Comparison of ENCODE assay signal across 19 cellular contexts in genomic region chr5:64108674-64109073, GRCh38. TPM values are rescaled to one million over a fixed set of nuclear protein-coding genes. Genes with fewer than 3 reads are reported as not detected.
A peak's percentile ranks its signal among the peaks of the same experiment; 100 is the strongest.
DNase-seq lines count a peak whose midpoint lies in the region; ATAC-seq, FAIRE-seq and TF ChIP-seq lines count a peak whose summit lies in the region.
"Had no signal": no experiment of that assay in that cellular context is flagged by ENCODE, and none has a peak within 500 bp of the region (broad histone marks: within the 10 kb centered on the region; RNA-seq: fewer than 3 reads in every experiment).

No MANE protein-coding gene starts in this region.

- H3K4me2 ChIP-seq in K562 (ENCODE audit: insufficient read depth, low read length), result no peak overlapping the region
- H3K4me2 ChIP-seq: A549, GM23338 had no signal

- H3K27ac ChIP-seq in K562 (ENCODE audit: extremely low read depth, low read depth, low read length) (no peak overlapping the region), foreskin keratinocyte (no peak overlapping the region)
- H3K27ac ChIP-seq: A549 had no signal

- no peaks in the 10 kb centered on the region for H3K79me2 ChIP-seq in K562 (ENCODE audit: control insufficient read depth, insufficient read depth, low read length)

- 0% methylated on average over 4 of the region's 4 CpGs for WGBS in K562 (ENCODE audit: insufficient coverage, low coverage, missing lambda C conversion rate)

- no peak for TF ChIP-seq POLR2A in K562 (conservative IDR thresholded peaks at IDR 0.05)

- H3K9me3 ChIP-seq in K562 (replicated peaks; ENCODE audit: control insufficient read depth, insufficient read depth, low read depth, low read length), result no peaks in the 10 kb centered on the region
- H3K9me3 ChIP-seq: A549 had no signal

- TF ChIP-seq CTCF in K562 (IDR thresholded peaks at IDR 0.05 in 2 of 3, conservative IDR thresholded peaks at IDR 0.05 in 1 of 3; ENCODE audit: insufficient read depth in 2 of 3, low read depth in 1 of 3, low read length in 3 of 3), result no peak
- TF ChIP-seq CTCF in foreskin keratinocyte (conservative IDR thresholded peaks at IDR 0.05), result no peak

- no peak for TF ChIP-seq RAD21 in K562 (CRISPR knock-in tag; conservative IDR thresholded peaks at IDR 0.05 in 1 of 2, IDR thresholded peaks at IDR 0.05 in 1 of 2)

- in situ Hi-C loops in K562 (cut with MboI), result no loop called here

- DNase-seq in DMS53 (lab: John Stamatoyannopoulos, UW) (peak; percentile 28), DMS53 treated with DMSO at 0.1 percent for 48 hours (lab: John Stamatoyannopoulos, UW; ENCODE audit: unreplicated experiment) (no peak), NCI-H524 (lab: John Stamatoyannopoulos, UW) (peak; percentile 79 to 89), OCI-M1 (lab: John Stamatoyannopoulos, UW) (peak; percentile 9), K562 (ENCODE audit: extremely low read depth in 1 of 4, low spot score in 3 of 4) (no peak), foreskin keratinocyte (no peak)
- DNase-seq: 8988T; C1 segment of cervical spinal cord; Calu3; CD4-positive, alpha-beta memory T cell; COR-L47; DND-41; H9 had no signal

- H2AFZ ChIP-seq in K562 (ENCODE audit: low read depth, low read length), result no peak overlapping the region
- H2AFZ ChIP-seq: GM23338 had no signal

- BruUV-seq in K562 (replicated peaks; lab: Mats Ljungman, UMichigan), result no TSS peak

- no peak overlapping the region for H3K9ac ChIP-seq in K562 (ENCODE audit: insufficient read depth in 1 of 2, low read depth in 2 of 2, low read length in 2 of 2)

- ATAC-seq in K562, result no peak
- ATAC-seq in foreskin keratinocyte, result no peak
- no peak for ATAC-seq in GM19455 (IDR thresholded peaks at IDR 0.05; ENCODE audit: unreplicated experiment)
- ATAC-seq: A549, GM23338, HCT116 had no signal

- FAIRE-seq in K562 (lab: Jason Lieb, UNC), result no peak
- FAIRE-seq: A549, G401.6, GM19239 had no signal

- TF ChIP-seq EP300 in K562 (IDR thresholded peaks at IDR 0.05; ENCODE audit: low read length), result no peak

- H3K4me1 ChIP-seq in K562 (replicated peaks in 1 of 2; ENCODE audit: control insufficient read depth in 2 of 2, insufficient read depth in 2 of 2, low read length in 2 of 2), result no peaks in the 10 kb centered on the region
- H3K4me1 ChIP-seq in foreskin keratinocyte, result no peaks in the 10 kb centered on the region
- H3K4me1 ChIP-seq: A549 had no signal

- H3K9me1 ChIP-seq in K562 (ENCODE audit: control insufficient read depth, insufficient read depth, low read length), result no peaks in the 10 kb centered on the region

- intact Hi-C loops in K562 (cut with micrococcal nuclease), result no loop called here

- POLR2A ChIA-PET in K562 (lab: Yijun Ruan, JAX), result no interaction called here

- no peak overlapping the region for H3K4me3 ChIP-seq in K562
- H3K4me3 ChIP-seq: A549, GM23338 had no signal

- no peaks in the 10 kb centered on the region for H3K36me3 ChIP-seq in K562 (ENCODE audit: control insufficient read depth, insufficient read depth, low read length)

- no peaks in the 10 kb centered on the region for H4K20me1 ChIP-seq in K562 (replicated peaks; ENCODE audit: control insufficient read depth, insufficient read depth, low read length)

- CTCF ChIA-PET in K562 (lab: Yijun Ruan, JAX; ENCODE audit: low intra/inter-chr PET ratio), result no interaction called here

- H3K27me3 ChIP-seq in K562 (ENCODE audit: control insufficient read depth in 2 of 2, insufficient read depth in 2 of 2, low read length in 2 of 2), result no peaks in the 10 kb centered on the region
- no peaks in the 10 kb centered on the region for H3K27me3 ChIP-seq in foreskin keratinocyte

TF ChIP-seq in K562, 482 proteins besides CTCF, POLR2A, EP300 and RAD21:
- TF ChIP-seq RFX1 (IDR thresholded peaks at IDR 0.05) (peak; percentile 78), TAF15 (IDR thresholded peaks at IDR 0.05; ENCODE audit: low read depth, low read length) (no peak)

RNA-seq across cellular contexts. Expression of gene RNF180, which starts 57.0 kb away (rescaled TPM):
- not detected in 2 replicates for total RNA-seq in K562 (2011; cell fraction: chromatin; rRNA removed; ENCODE audit: low replicate concordance)
- not detected in 2 replicates for total RNA-seq in K562 (2011; cell fraction: nucleolus; rRNA removed)
- total RNA-seq in K562 (2011; cell fraction: nucleoplasm; rRNA removed), result not detected in 2 replicates
- 0.05 TPM in 1 of 2 replicates, not detected in the other for total RNA-seq in K562 (2014; rRNA removed)
- not detected in 2 replicates for total RNA-seq in K562 (2014; rRNA removed; fragmentation: Illumina TruSeq; extraction: Trizol)
- not detected in 2 replicates for total RNA-seq in K562 (2015; rRNA removed; fragmentation: Illumina TruSeq; extraction: Trizol)
- not detected in 2 replicates for total RNA-seq in K562 (2021)
- not detected in 2 replicates for polyA plus RNA-seq in K562 (2011; rRNA removed)
- polyA plus RNA-seq in K562 (2011; cell fraction: cytosol; rRNA removed), result not detected in 2 replicates
- polyA plus RNA-seq in K562 (2011; cell fraction: nucleus; rRNA removed), result not detected in 2 replicates
- not detected in 2 replicates for polyA plus RNA-seq in K562 (2012)
- not detected in 2 replicates for polyA plus RNA-seq in K562 (2014; fragmentation: Illumina TruSeq; extraction: Trizol)
- not detected for polyA plus RNA-seq in K562 (2014; fragmentation: Nextera tagmentation; extraction: Ambion mirVana)
- not detected in 2 replicates for polyA plus RNA-seq in K562 (2014; rRNA removed)
- polyA minus RNA-seq in K562 (2011; rRNA and poly(A)+ RNA removed), result not detected in 2 replicates
- not detected in 2 replicates for polyA minus RNA-seq in K562 (2011; cell fraction: cytosol; rRNA and poly(A)+ RNA removed)
- polyA minus RNA-seq in K562 (2011; cell fraction: nucleus; rRNA and poly(A)+ RNA removed), result not detected in 2 replicates
- total RNA-seq in foreskin keratinocyte, result 5.7 and 5.9 TPM in 2 replicates
- polyA plus RNA-seq in foreskin keratinocyte, result 0.82 and 1.0 TPM in 2 replicates
- total RNA-seq: CD4-positive, alpha-beta memory T cell had no signal
- polyA plus RNA-seq: CD4-positive, alpha-beta memory T cell had no signal

Comparison
In these comparisons a context has a peak if more than half of its experiments do, and no peak if none do; other contexts are left out.
1. DNase-seq: peak in DMS53 (single experiment), NCI-H524 (2 of 2) and OCI-M1 (single experiment); none in DMS53 treated with DMSO at 0.1 percent for 48 hours (single experiment), K562 (0 of 4) and foreskin keratinocyte (0 of 2).